Comparison of ENCODE assay signal across 35 cellular contexts in the genomic region with DNA sequence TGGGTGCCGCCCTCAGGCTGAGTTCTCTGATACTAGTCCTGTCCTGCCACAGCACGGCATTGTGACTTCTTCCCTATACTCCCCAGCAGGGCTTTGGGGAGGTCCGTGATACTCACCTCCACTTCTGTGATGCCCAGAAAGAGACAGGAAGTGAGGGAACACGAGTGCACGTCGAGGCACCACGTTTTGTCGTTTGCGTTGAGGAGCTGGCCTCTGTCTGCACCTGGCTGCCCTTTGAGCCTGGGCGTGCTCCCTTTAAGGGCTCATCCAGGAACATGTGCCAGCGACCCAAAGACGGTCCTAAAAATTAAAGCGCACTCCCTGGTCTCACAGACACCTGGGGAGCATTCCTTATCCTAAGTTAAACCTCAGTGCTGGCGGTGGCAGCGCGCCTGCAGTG. TPM values are rescaled to one million over a fixed set of nuclear protein-coding genes. Genes with fewer than 3 reads are reported as not detected.
"Had no signal": no experiment of that assay in that cellular context is flagged by ENCODE, and none has a peak within 500 bp of the region (broad histone marks: within the 10 kb centered on the region; RNA-seq: fewer than 3 reads in every experiment).

No MANE protein-coding gene starts in this region.

- H3K27me3 ChIP-seq: body of pancreas had no signal

- ATAC-seq: activated CD4-positive, alpha-beta T cell treated with anti-CD3 and anti-CD28 coated beads for 36 hours; activated CD4-positive, CD25-positive, alpha-beta regulatory T cell treated with anti-CD3 and anti-CD28 coated beads, Interleukin-2, amount 50 U/mL, for 24 hours; activated CD8-positive, alpha-beta T cell treated with anti-CD3 and anti-CD28 coated beads, Interleukin-2, amount 10 ng/mL, durations not matched to agents 7 days and 5 days; body of pancreas; PC-3; WTC11 had no signal

- H3K9ac ChIP-seq: KMS-11, SK-N-SH had no signal

- H3K4me3 ChIP-seq: body of pancreas, breast epithelium, Peyer's patch, SJSA1 had no signal

- DNase-seq: activated CD4-positive, alpha-beta T cell treated with anti-CD3 and anti-CD28 coated beads for 36 hours; activated CD4-positive, alpha-beta T cell treated with anti-CD3 and anti-CD28 coated beads, Interleukin-2, amount 10 ng/mL, durations not matched to agents 7 days and 5 days; activated CD4-positive, alpha-beta T cell treated with anti-CD3 and anti-CD28 coated beads, Interleukin-2, amount 50 U/mL, for 48 hours; activated CD8-positive, alpha-beta T cell treated with anti-CD3 and anti-CD28 coated beads, Interleukin-2, amount 10 ng/mL, durations not matched to agents 7 days and 5 days; activated gamma-delta T cell; activated naive CD4-positive, alpha-beta T cell treated with Interleukin-2 at 50 U/mL for 16 hours; activated naive CD8-positive, alpha-beta T cell treated with anti-CD3 and anti-CD28 coated beads, Interleukin-2, amount 10 ng/mL, durations not matched to agents 7 days and 5 days; activated T-cell treated with anti-CD3 and anti-CD28 coated beads, Interleukin-2, amount 50 U/mL, for 24 hours; amygdala; body of pancreas; caudate nucleus; MM.1S; MV-4-11; NCI-H1092; NCI-H1436 treated with DMSO at 0.1 percent for 48 hours; NCI-H1694 treated with DMSO at 0.1 percent for 48 hours; NCI-H2029; NCI-H345; NCI-H524 treated with DMSO at 0.1 percent for 48 hours; NCI-H748 treated with DMSO at 0.1 percent for 48 hours; NK-92 treated with Interleukin-12 subunit alpha and Interleukin-12 subunit beta, amount 100 ng/mL, for 24 hours; PC-3; Peyer's patch; RPMI8226; SHP77; SK-N-SH had no signal

- H3K36me3 ChIP-seq: breast epithelium, Peyer's patch, SJSA1 had no signal

- H3K4me2 ChIP-seq: KMS-11, SK-N-SH had no signal

- H3K9me3 ChIP-seq: body of pancreas, breast epithelium, Peyer's patch, SK-N-SH had no signal

- FAIRE-seq: astrocyte, TTC549 had no signal

- H3K27ac ChIP-seq: body of pancreas, breast epithelium, KMS-11, Peyer's patch, SJSA1 had no signal

- H3K4me1 ChIP-seq: breast epithelium, SJSA1 had no signal

RNA-seq across cellular contexts. Expression of gene IRX4, which starts 8.7 kb away (rescaled TPM):
- total RNA-seq: activated CD4-positive, alpha-beta T cell treated with anti-CD3 and anti-CD28 coated beads for 36 hours; activated CD4-positive, alpha-beta T cell treated with anti-CD3 and anti-CD28 coated beads, Interleukin-2, amount 10 ng/mL, durations not matched to agents 7 days and 5 days; activated CD8-positive, alpha-beta T cell treated with anti-CD3 and anti-CD28 coated beads, Interleukin-2, amount 10 ng/mL, durations not matched to agents 7 days and 5 days; activated naive CD8-positive, alpha-beta T cell treated with anti-CD3 and anti-CD28 coated beads, Interleukin-2, amount 10 ng/mL, durations not matched to agents 7 days and 5 days; activated T-helper 2 cell treated with anti-CD3 and anti-CD28 coated beads, Interferon-gamma antibody, Interleukin-2, Interleukin-4, amounts not matched to agents 10 μg/mL and 5 μg/mL and 100 μg/mL, durations not matched to agents 14 hours and 24 hours and 36 hours; body of pancreas; LHCN-M2; PC-3; Peyer's patch; SJSA1 had no signal
- polyA plus RNA-seq: SK-N-SH had no signal
